In the genomic region with DNA sequence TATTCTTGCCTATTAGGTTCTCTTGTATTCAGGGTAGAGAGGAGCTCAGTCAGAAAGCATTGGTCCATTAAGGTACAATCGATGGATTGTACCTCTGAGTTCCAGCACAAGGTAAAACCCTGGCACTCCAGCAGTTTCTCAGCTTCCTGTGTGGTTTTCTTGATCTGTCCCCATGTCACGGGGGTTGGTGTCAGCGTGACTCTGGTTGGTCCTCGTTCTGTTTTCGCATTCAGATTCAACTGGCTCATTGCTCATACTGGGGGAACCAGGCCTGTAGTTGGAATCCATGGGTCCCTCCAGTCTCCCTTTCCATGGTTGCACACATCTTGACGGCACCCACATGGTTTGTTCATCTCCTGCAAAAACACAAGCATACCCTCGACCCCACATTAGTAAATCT, we compare ENCODE assay signal across 16 cellular contexts. TPM values are rescaled to one million over a fixed set of nuclear protein-coding genes. Genes with fewer than 3 reads are reported as not detected.
DNase-seq lines count a peak whose midpoint lies in the region; ATAC-seq and TF ChIP-seq lines count a peak whose summit lies in the region.
"Had no signal": no experiment of that assay in that cellular context is flagged by ENCODE, and none has a peak within 500 bp of the region (broad histone marks: within the 10 kb centered on the region; RNA-seq: fewer than 3 reads in every experiment).

No MANE protein-coding gene starts in this region.

- no peak overlapping the region for H3K27ac ChIP-seq in prostate gland
- H3K27ac ChIP-seq: ascending aorta, thyroid gland, VCaP had no signal

- H3K9me3 Mint-ChIP-seq in effector memory CD8-positive, alpha-beta T cell = no peaks in the 10 kb centered on the region
- H3K9me3 Mint-ChIP-seq in Caco-2 (ENCODE audit: unreplicated experiment) = peaks cover 10% of the 10 kb centered on the region

- POLR2A ChIA-PET in Caco-2 (lab: Charles Lee) = interaction anchor here (0.6 kb wide), 1 partner anchor 266 kb away, joined by 3 read pairs; no protein-coding TSS in a partner anchor

- no peak for TF ChIP-seq POLR2A in prostate gland (IDR thresholded peaks at IDR 0.05)

- peaks cover 3% of the 10 kb centered on the region for H3K36me3 Mint-ChIP-seq in effector memory CD8-positive, alpha-beta T cell (ENCODE audit: insufficient read depth)
- no peaks in the 10 kb centered on the region for H3K36me3 Mint-ChIP-seq in Caco-2 (ENCODE audit: insufficient read depth, unreplicated experiment)
- H3K36me3 Mint-ChIP-seq: CD14-positive monocyte had no signal

- H3K4me3 ChIP-seq in prostate gland = no peak overlapping the region
- no peak overlapping the region for H3K4me3 ChIP-seq in Caco-2 (ENCODE audit: low read depth, low read length)
- H3K4me3 ChIP-seq: ascending aorta, thyroid gland had no signal

- H3K27ac Mint-ChIP-seq in effector memory CD8-positive, alpha-beta T cell = peak overlapping the region; percentile 82 to 84
- no peak overlapping the region for H3K27ac Mint-ChIP-seq in Caco-2 (ENCODE audit: unreplicated experiment)
- H3K27ac Mint-ChIP-seq: CD14-positive monocyte had no signal

- DNase-seq in T-helper 22 cell (ENCODE audit: low read depth) = peak; percentile 37
- DNase-seq in activated T-cell treated with anti-CD3 and anti-CD28 coated beads, Interleukin-2, amount 50 U/mL, for 1 hour = peak; percentile 40
- DNase-seq in effector memory CD8-positive, alpha-beta T cell = peak; percentile 32 to 39 (median 35)
- peak; percentile 66 for DNase-seq in stimulated activated CD8-positive, alpha-beta memory T cell treated with anti-CD3 and anti-CD28 coated beads, Interleukin-4, amount 100 ng/mL, for 48 hours
- no peak for DNase-seq in prostate gland (ENCODE audit: low spot score)
- DNase-seq in Caco-2 = no peak
- no peak for DNase-seq in mucosa of gallbladder (ENCODE audit: low spot score)
- no peak for DNase-seq in NCI-H1417 treated with DMSO at 0.1 percent for 48 hours (lab: John Stamatoyannopoulos, UW)
- DNase-seq: foreskin fibroblast, NCI-H146, NCI-H524 treated with DMSO at 0.1 percent for 48 hours, thyroid gland had no signal

- H3K36me3 ChIP-seq in prostate gland (no peaks in the 10 kb centered on the region), Caco-2 (ENCODE audit: control insufficient read depth, insufficient read depth, low read length) (no peaks in the 10 kb centered on the region)
- H3K36me3 ChIP-seq: ascending aorta, thyroid gland had no signal

- H3K4me3 Mint-ChIP-seq in effector memory CD8-positive, alpha-beta T cell = peak overlapping the region; percentile 49 to 58
- H3K4me3 Mint-ChIP-seq in Caco-2 (ENCODE audit: unreplicated experiment) = no peak overlapping the region
- H3K4me3 Mint-ChIP-seq: CD14-positive monocyte had no signal

- no TSS peak for BruUV-seq in Caco-2 (replicated peaks; lab: Mats Ljungman, UMichigan)

- TF ChIP-seq CTCF in prostate gland (IDR thresholded peaks at IDR 0.05) (no peak), Caco-2 (IDR thresholded peaks at IDR 0.05; ENCODE audit: insufficient read depth in 1 of 2, low read depth in 1 of 2, low read length in 1 of 2, severe bottlenecking in 1 of 2, unreplicated experiment in 1 of 2) (no peak)

- no peaks in the 10 kb centered on the region for H3K9me3 ChIP-seq in prostate gland
- H3K9me3 ChIP-seq in Caco-2 = no peaks in the 10 kb centered on the region; the same call in 1 of the 2 replicates
- H3K9me3 ChIP-seq: ascending aorta, thyroid gland had no signal

- no peaks in the 10 kb centered on the region for H3K27me3 Mint-ChIP-seq in effector memory CD8-positive, alpha-beta T cell
- H3K27me3 Mint-ChIP-seq in Caco-2 (ENCODE audit: insufficient read depth, unreplicated experiment) = peaks cover 6% of the 10 kb centered on the region

- ATAC-seq in effector memory CD8-positive, alpha-beta T cell (replicated peaks) = peak; percentile 89
- ATAC-seq: HepG2 had no signal

- intact Hi-C loops in prostate gland (cut with DNase I) = loop anchor here (5.0 kb wide), 1 partner anchor 43 kb away; no protein-coding TSS in a partner anchor
- intact Hi-C loops in Caco-2 (cut with micrococcal nuclease; ENCODE audit: unreplicated experiment) = no loop called here

- H3K4me1 Mint-ChIP-seq in effector memory CD8-positive, alpha-beta T cell (ENCODE audit: low read depth in 2 of 2) = peaks cover 45 to 50% of the 10 kb centered on the region in 2 donors
- peaks cover 7% of the 10 kb centered on the region for H3K4me1 Mint-ChIP-seq in Caco-2 (ENCODE audit: low read depth, unreplicated experiment)

- CTCF ChIA-PET in Caco-2 (lab: Charles Lee) = no interaction called here

- WGBS in prostate gland = 87% methylated on average over 7 of the region's 7 CpGs

- H3K27me3 ChIP-seq in prostate gland (replicated peaks; ENCODE audit: insufficient read depth) (no peaks in the 10 kb centered on the region), Caco-2 (replicated peaks; ENCODE audit: control insufficient read depth, insufficient read depth, low read length) (no peaks in the 10 kb centered on the region)
- H3K27me3 ChIP-seq: ascending aorta, thyroid gland had no signal

- H3K4me1 ChIP-seq in prostate gland (replicated peaks) (no peaks in the 10 kb centered on the region), Caco-2 (0 out of 2 replicates have a peak, but pooled peaks cover 4% of the 10 kb centered on the region)

RNA-seq across cellular contexts. Expression of a gene that starts 32.7 kb away (rescaled TPM):
- total RNA-seq in prostate gland = 1 to 10 TPM; 4.3 to 9.3 TPM
- 0.57 and 0.65 TPM in 2 replicates for total RNA-seq in Caco-2 (2022)
- 4.4 TPM for total RNA-seq in mucosa of gallbladder
- total RNA-seq: ascending aorta had no signal

Comparison
In these comparisons a context has a peak if more than half of its experiments do, and no peak if none do; other contexts are left out.
1. DNase-seq: peak in T-helper 22 cell (single experiment), activated T-cell treated with anti-CD3 and anti-CD28 coated beads, Interleukin-2, amount 50 U/mL, for 1 hour (single experiment), effector memory CD8-positive, alpha-beta T cell (3 of 3) and stimulated activated CD8-positive, alpha-beta memory T cell treated with anti-CD3 and anti-CD28 coated beads, Interleukin-4, amount 100 ng/mL, for 48 hours (single experiment); none in prostate gland (single experiment), Caco-2 (0 of 2), mucosa of gallbladder (single experiment) and NCI-H1417 treated with DMSO at 0.1 percent for 48 hours (single experiment).